In genomic region chr5:119363936-119364335, GRCh38 we compare ENCODE assay signal across 14 cellular contexts. TPM values are rescaled to one million over a fixed set of nuclear protein-coding genes. Genes with fewer than 3 reads are reported as not detected.
DNase-seq lines count a peak whose midpoint lies in the region; ATAC-seq and TF ChIP-seq lines count a peak whose summit lies in the region.
"Had no signal": no experiment of that assay in that cellular context is flagged by ENCODE, and none has a peak within 500 bp of the region (broad histone marks: within the 10 kb centered on the region; RNA-seq: fewer than 3 reads in every experiment).

No MANE protein-coding gene starts in this region.

- WGBS in stomach, 5 donors, result 78 to 96% (median 82%) methylated on average over 2 of the region's 2 CpGs

- H3K27ac Mint-ChIP-seq in T-helper 1 cell treated with Interleukin-12 subunit alpha and Interleukin-12 subunit beta and Interleukin-4 antibody, amounts not matched to agents 30 μg/mL and 1 μg/mL, for 36 hours, result peak overlapping the region; percentile 37
- H3K27ac Mint-ChIP-seq: HFFc6 had no signal

- H3K36me3 ChIP-seq in stomach, result no peaks in the 10 kb centered on the region
- H3K36me3 ChIP-seq: sigmoid colon had no signal

- H3K4me1 Mint-ChIP-seq in T-helper 1 cell treated with Interleukin-12 subunit alpha and Interleukin-12 subunit beta and Interleukin-4 antibody, amounts not matched to agents 30 μg/mL and 1 μg/mL, for 36 hours (ENCODE audit: low read depth), result peaks cover 86% of the 10 kb centered on the region

- TF ChIP-seq CTCF in stomach (IDR thresholded peaks at IDR 0.05), result no peak

- H3K9me3 Mint-ChIP-seq in T-helper 1 cell treated with Interleukin-12 subunit alpha and Interleukin-12 subunit beta and Interleukin-4 antibody, amounts not matched to agents 30 μg/mL and 1 μg/mL, for 36 hours, result peaks cover 3% of the 10 kb centered on the region
- H3K9me3 Mint-ChIP-seq: HFFc6 had no signal

- H3K27me3 ChIP-seq in stomach, result no peaks in the 10 kb centered on the region
- H3K27me3 ChIP-seq: sigmoid colon had no signal

- no peak overlapping the region for H3K27ac ChIP-seq in stomach
- H3K27ac ChIP-seq: 22Rv1 had no signal

- H3K36me3 Mint-ChIP-seq in T-helper 1 cell treated with Interleukin-12 subunit alpha and Interleukin-12 subunit beta and Interleukin-4 antibody, amounts not matched to agents 30 μg/mL and 1 μg/mL, for 36 hours (ENCODE audit: low read depth), result peaks cover 42% of the 10 kb centered on the region

- DNase-seq in T-helper 1 cell (no peak), kidney tubule cell (ENCODE audit: low spot score) (peak; percentile 40), NCI-H187 treated with DMSO at 0.1 percent for 48 hours (lab: John Stamatoyannopoulos, UW) (no peak), stomach (no peak)
- DNase-seq: activated CD8-positive, alpha-beta memory T cell treated with anti-CD3 and anti-CD28 coated beads, Interleukin-2, amount 50 U/mL, for 48 hours; cerebellar nuclear complex; HFFc6; NCI-H1105; sigmoid colon had no signal

- TF ChIP-seq EP300 in stomach (IDR thresholded peaks at IDR 0.05), result no peak

- no peaks in the 10 kb centered on the region for H3K9me3 ChIP-seq in stomach
- H3K9me3 ChIP-seq: sigmoid colon had no signal

- no peak overlapping the region for H3K4me3 Mint-ChIP-seq in T-helper 1 cell treated with Interleukin-12 subunit alpha and Interleukin-12 subunit beta and Interleukin-4 antibody, amounts not matched to agents 30 μg/mL and 1 μg/mL, for 36 hours
- H3K4me3 Mint-ChIP-seq: HFFc6 had no signal

- H3K27me3 Mint-ChIP-seq in T-helper 1 cell treated with Interleukin-12 subunit alpha and Interleukin-12 subunit beta and Interleukin-4 antibody, amounts not matched to agents 30 μg/mL and 1 μg/mL, for 36 hours (ENCODE audit: low read depth), result no peaks in the 10 kb centered on the region

- H3K4me3 ChIP-seq in stomach, result no peak overlapping the region
- H3K4me3 ChIP-seq: sigmoid colon had no signal

- no peak for TF ChIP-seq POLR2A in stomach (IDR thresholded peaks at IDR 0.05)

- ATAC-seq in GM21381 (IDR thresholded peaks at IDR 0.05; ENCODE audit: unreplicated experiment), result peak; percentile 23
- ATAC-seq in HG03565 (IDR thresholded peaks at IDR 0.05; ENCODE audit: unreplicated experiment), result peak; percentile 23
- ATAC-seq in GM19328 (IDR thresholded peaks at IDR 0.05; ENCODE audit: unreplicated experiment), result no peak

- intact Hi-C loops in stomach (cut with DNase I; ENCODE audit: low total_unique reads), result no loop called here

- peaks cover 22 to 88% (median 56%) of the 10 kb centered on the region in 4 donors for H3K4me1 ChIP-seq in stomach

RNA-seq across cellular contexts. Expression of gene TNFAIP8, which starts 8.1 kb away (rescaled TPM):
- 10 to 100 TPM in 3 of 5 donors, 1 to 10 TPM in 2; 1.2 to 37.1 (median 10.7) TPM for total RNA-seq in stomach
- polyA plus RNA-seq in stomach, result 10 to 100 TPM in 2 of 3 donors, 1 to 10 TPM in 1; 9.6 to 18.4 (median 14.9) TPM
